In the genomic region with DNA sequence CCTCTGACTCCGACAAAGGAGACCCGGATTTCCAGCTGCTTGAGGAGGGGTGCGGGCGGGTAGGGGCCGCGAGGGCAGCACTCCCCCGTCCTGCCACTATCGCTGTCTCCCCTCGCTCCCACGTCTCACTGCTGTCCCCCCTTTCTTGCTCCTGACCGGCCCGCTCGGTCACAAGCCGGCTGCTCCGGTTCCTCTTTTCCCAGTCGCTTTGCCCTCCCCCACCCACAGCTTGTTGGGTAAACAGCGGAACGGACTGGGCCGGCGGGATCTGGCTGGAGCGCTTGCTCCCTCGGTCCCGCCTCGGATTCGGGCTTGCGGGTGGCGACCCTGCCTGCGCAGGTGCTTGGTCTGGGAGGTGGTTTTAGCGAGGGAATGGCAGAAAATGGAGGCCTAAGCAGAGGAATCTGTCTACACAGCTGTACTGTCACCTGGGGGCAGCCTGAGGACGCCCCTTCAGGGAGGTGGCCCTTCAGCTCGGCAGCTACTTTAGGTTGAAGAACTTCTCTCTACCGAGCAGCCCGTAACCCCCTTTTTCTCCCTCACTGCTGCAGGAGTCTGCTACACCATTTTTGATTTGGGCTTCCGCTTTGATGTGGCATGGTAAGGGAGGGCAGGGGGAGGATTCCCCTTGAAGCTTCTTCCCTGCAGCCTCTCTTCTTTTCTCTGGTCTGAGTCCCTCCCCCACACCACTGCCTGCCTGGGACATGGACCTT, we compare ENCODE assay signal across 8 cellular contexts. TPM values are rescaled to one million over a fixed set of nuclear protein-coding genes. Genes with fewer than 3 reads are reported as not detected.
A peak's percentile ranks its signal among the peaks of the same experiment; 100 is the strongest.
DNase-seq lines count a peak whose midpoint lies in the region; ATAC-seq and TF ChIP-seq lines count a peak whose summit lies in the region.

No MANE protein-coding gene starts in this region.

- in situ Hi-C loops in ACHN (cut with HindIII; ENCODE audit: low pct_ligation_motif_present, low pct_unique_long_range_greater_than_20kb, low sequenced_read_pairs): no loop called here
- in situ Hi-C loops in GM13976 (cut with MboI; ENCODE audit: low sequenced_read_pairs, unreplicated experiment): no loop called here

- H3K4me1 ChIP-seq in adrenal gland (replicated peaks in 1 of 2): peaks cover 26 to 55% of the 10 kb centered on the region in 2 donors

- H3K27ac ChIP-seq in adrenal gland: peak overlapping the region; percentile 80 to 98 (median 92)

- TF ChIP-seq CTCF in GM13976 (IDR thresholded peaks at IDR 0.05; ENCODE audit: borderline replicate concordance, control extremely low read depth, extremely low read depth, insufficient read depth, missing control alignments): no peak
- peak in 1 of 6 experiments; percentile 23 for TF ChIP-seq CTCF in adrenal gland (IDR thresholded peaks at IDR 0.05)

- intact Hi-C loops in adrenal gland (cut with DNase I) (no loop called here), left ventricle myocardium superior (cut with micrococcal nuclease) (no loop called here), posterior vena cava (cut with DNase I) (no loop called here)

- peak; percentile 16 for DNase-seq in ACHN
- peak; percentile 58 for DNase-seq in GM13976 (ENCODE audit: low spot score)
- DNase-seq in NOMO-1 (lab: John Stamatoyannopoulos, UW; ENCODE audit: unreplicated experiment in 2 of 2): peak; percentile 55 to 76
- DNase-seq in adrenal gland: peak; percentile 70 to 81 (median 77)
- peak; percentile 70 for DNase-seq in left ventricle myocardium superior
- DNase-seq in posterior vena cava (ENCODE audit: low spot score): peak; percentile 93
- DNase-seq in NCI-H1048 (lab: John Stamatoyannopoulos, UW): no peak
- DNase-seq in NCI-H128 (lab: John Stamatoyannopoulos, UW; ENCODE audit: unreplicated experiment): no peak

- TF ChIP-seq POLR2A in adrenal gland (IDR thresholded peaks at IDR 0.05): no peak

- WGBS in adrenal gland, 4 donors: 0 to 4% (median 1%) methylated on average over 25 to 34 of the region's 34 CpGs

- peak overlapping the region; percentile 56 to 97 (median 82) for H3K4me3 ChIP-seq in adrenal gland

- H3K36me3 ChIP-seq in adrenal gland (replicated peaks in 1 of 2): peaks cover 0 to 33% of the 10 kb centered on the region in 2 donors

- peak; percentile 24 for ATAC-seq in left ventricle myocardium superior

- no peaks in the 10 kb centered on the region for H3K9me3 ChIP-seq in adrenal gland (replicated peaks in 1 of 3)

- H3K27me3 ChIP-seq in adrenal gland: no peaks in the 10 kb centered on the region

RNA-seq across cellular contexts. Expression of a gene that starts 0.6 kb away (rescaled TPM):
- total RNA-seq in adrenal gland (100 to 1,000 TPM; 177 to 318 (median 216) TPM), left ventricle myocardium superior (89.6 TPM), posterior vena cava (10 to 100 TPM; 69.4 to 77.4 TPM)
- polyA plus RNA-seq in adrenal gland: 100 to 1,000 TPM; 141 to 302 (median 161) TPM

RNA-seq across cellular contexts. Expression of a gene that starts 3.6 kb away (rescaled TPM):
- total RNA-seq in adrenal gland (10 to 100 TPM; 18.8 to 47.9 (median 28.0) TPM), left ventricle myocardium superior (35.6 TPM), posterior vena cava (10 to 100 TPM; 39.0 to 45.7 TPM)
- 10 to 100 TPM; 18.2 to 34.3 (median 24.1) TPM for polyA plus RNA-seq in adrenal gland

RNA-seq across cellular contexts. Expression of a gene that starts 5.6 kb away (rescaled TPM):
- total RNA-seq in adrenal gland (10 to 100 TPM; 12.0 to 48.0 (median 22.0) TPM), left ventricle myocardium superior (13.3 TPM), posterior vena cava (10 to 100 TPM; 13.5 to 14.5 TPM)
- polyA plus RNA-seq in adrenal gland: 10 to 100 TPM; 19.1 to 29.1 (median 24.6) TPM

RNA-seq across cellular contexts. Expression of a gene that starts 16.0 kb away (rescaled TPM):
- 10 to 100 TPM in 5 of 8 donors, 1 to 10 TPM in 3; 5.8 to 16.8 (median 11.7) TPM for total RNA-seq in adrenal gland
- polyA plus RNA-seq in adrenal gland: 10 to 100 TPM in 2 of 3 donors, 1 to 10 TPM in 1; 3.1 to 53.5 (median 52.5) TPM
- total RNA-seq in left ventricle myocardium superior: 1.0 TPM
- 1 to 10 TPM; 2.5 to 4.1 TPM for total RNA-seq in posterior vena cava

RNA-seq across cellular contexts. Expression of a gene that starts 28.7 kb away (rescaled TPM):
- total RNA-seq in adrenal gland (10 to 100 TPM; 32.2 to 42.1 (median 37.1) TPM), left ventricle myocardium superior (60.0 TPM), posterior vena cava (10 to 100 TPM; 20.4 to 21.8 TPM)
- 10 to 100 TPM; 35.3 to 78.1 (median 54.5) TPM for polyA plus RNA-seq in adrenal gland

Comparison
In these comparisons a context has a peak if more than half of its experiments do, and no peak if none do; other contexts are left out.
1. DNase-seq: peak in ACHN (single experiment), GM13976 (single experiment), NOMO-1 (2 of 2), adrenal gland (7 of 7), left ventricle myocardium superior (single experiment) and posterior vena cava (single experiment); none in NCI-H1048 (single experiment) and NCI-H128 (single experiment).